In genomic region chrX:45208121-45208856, GRCh38 we compare ENCODE assay signal across 22 cellular contexts. TPM values are rescaled to one million over a fixed set of nuclear protein-coding genes. Genes with fewer than 3 reads are reported as not detected.
DNase-seq lines count a peak whose midpoint lies in the region; ATAC-seq and TF ChIP-seq lines count a peak whose summit lies in the region.
"Had no signal": no experiment of that assay in that cellular context is flagged by ENCODE, and none has a peak within 500 bp of the region (broad histone marks: within the 10 kb centered on the region; RNA-seq: fewer than 3 reads in every experiment).

No MANE protein-coding gene starts in this region.

- H3K9me2 ChIP-seq in HCT116 (ENCODE audit: insufficient read depth) = no peaks in the 10 kb centered on the region

- H3K4me3 ChIP-seq in AG04450 (ENCODE audit: low read depth, low read length) (no peak overlapping the region), HCT116 (replicated peaks in 1 of 2; ENCODE audit: low read depth in 1 of 2, low read length in 2 of 2) (no peak overlapping the region), fibroblast of mammary gland (ENCODE audit: control insufficient read depth, low read depth, low read length) (no peak overlapping the region)

- intact Hi-C loops in HCT116 (cut with micrococcal nuclease) = no loop called here

- no peak overlapping the region for H3K4me2 ChIP-seq in HCT116 (ENCODE audit: low read length)

- no peak for TF ChIP-seq POLR2A in HCT116 (IDR thresholded peaks at IDR 0.05; ENCODE audit: borderline replicate concordance, extremely low read depth, insufficient read depth, insufficient read length)

- H3K27ac ChIP-seq in AG04450 (ENCODE audit: low read depth, low read length) (no peak overlapping the region), HCT116 (ENCODE audit: low read depth, low read length) (no peak overlapping the region)

- H3K4me1 ChIP-seq in HCT116 (ENCODE audit: control insufficient read depth in 1 of 2, insufficient read depth in 2 of 2, low read length in 2 of 2) = no peaks in the 10 kb centered on the region

- TF ChIP-seq CTCF in AG04450 (IDR thresholded peaks at IDR 0.05; ENCODE audit: low read depth, low read length) (0 out of 2 replicates have a peak, but pooled peaks have one; percentile 8), HCT116 (IDR thresholded peaks at IDR 0.05 in 2 of 3, conservative IDR thresholded peaks at IDR 0.05 in 1 of 3; ENCODE audit: borderline replicate concordance in 1 of 3, insufficient read depth in 1 of 3, low read depth in 2 of 3, low read length in 2 of 3) (no peak), fibroblast of mammary gland (conservative IDR thresholded peaks at IDR 0.05; ENCODE audit: control insufficient read depth, insufficient read depth, low read depth, low read length) (no peak)

- ATAC-seq in HCT116 (no peak), GM21390 (IDR thresholded peaks at IDR 0.05; ENCODE audit: unreplicated experiment) (no peak), GM18868 (IDR thresholded peaks at IDR 0.05; ENCODE audit: unreplicated experiment) (no peak)
- ATAC-seq: HepG2, PC-3 had no signal

- H2AFZ ChIP-seq in HCT116 (ENCODE audit: low read depth, low read length, poor library complexity, severe bottlenecking) = no peak overlapping the region

- no peaks in the 10 kb centered on the region for H3K79me2 ChIP-seq in HCT116 (ENCODE audit: insufficient read depth, low read length)

- POLR2A ChIA-PET in AG04450 (lab: Yijun Ruan, JAX) (no interaction called here), HCT116 (lab: Charles Lee) (no interaction called here)

- CTCF ChIA-PET in AG04450 (lab: Charles Lee) = interaction anchor here (1.1 kb wide), 1 partner anchor 1200 kb away, joined by 3 read pairs; no protein-coding TSS in a partner anchor
- CTCF ChIA-PET in HCT116 (lab: Charles Lee) = no interaction called here

- H3K9me3 ChIP-seq in AG04450 (ENCODE audit: control insufficient read depth, insufficient read depth, low read length) (no peaks in the 10 kb centered on the region), HCT116 (ENCODE audit: control insufficient read depth in 1 of 2, insufficient read depth in 1 of 2, low read depth in 1 of 2, low read length in 2 of 2) (no peaks in the 10 kb centered on the region)

- H4K20me1 ChIP-seq in HCT116 (ENCODE audit: insufficient read depth) = no peaks in the 10 kb centered on the region

- DNase-seq in AG04450 (ENCODE audit: low read depth, low spot score) (no peak), HCT116 (ENCODE audit: low read depth, low spot score) (no peak), astrocyte of the hippocampus (ENCODE audit: low read depth, low spot score) (peak; percentile 9), fibroblast of mammary gland (ENCODE audit: low read depth) (peak; percentile 7), GF-D8 (lab: John Stamatoyannopoulos, UW) (no peak)
- no peak for DNase-seq in activated CD4-positive, CD25-positive, alpha-beta regulatory T cell treated with anti-CD3 and anti-CD28 coated beads, Interleukin-2, amount 50 U/mL, for 72 hours
- DNase-seq: 8988T; CD4-positive, alpha-beta memory T cell; DMS153; KG1; NCI-H1436; NCI-H1930; NCI-H345; NCI-H524 treated with DMSO at 0.1 percent for 48 hours; PC-3; RPMI8226; SHP77 treated with DMSO at 0.1 percent for 48 hours had no signal

- BruUV-seq in HCT116 (replicated peaks; lab: Mats Ljungman, UMichigan) = no TSS peak

- peak; percentile 13; the same call in 1 of the 2 replicates for TF ChIP-seq RAD21 in HCT116 (IDR thresholded peaks at IDR 0.05; ENCODE audit: low read depth)

- H3K36me3 ChIP-seq in HCT116 (ENCODE audit: control insufficient read depth in 1 of 2, insufficient read depth in 2 of 2, low read length in 2 of 2) = no peaks in the 10 kb centered on the region

- RAD21 ChIA-PET in HCT116 (lab: Charles Lee; ENCODE audit: low non-redundant PET in 1 of 2, low total read pairs in 2 of 2, uncharacterized antibody in 2 of 2, unreplicated experiment in 2 of 2) = no interaction called here

- H3K9ac ChIP-seq in HCT116 (ENCODE audit: low read length) = no peak overlapping the region

- H3K27me3 ChIP-seq in AG04450 (ENCODE audit: control insufficient read depth, insufficient read depth, low read length) (no peaks in the 10 kb centered on the region), HCT116 (ENCODE audit: insufficient read depth, low read length) (no peaks in the 10 kb centered on the region)

TF ChIP-seq in HCT116, 20 proteins besides CTCF, POLR2A, EP300 and RAD21:
- TF ChIP-seq EGR1 (IDR thresholded peaks at IDR 0.05; ENCODE audit: low read depth) = no peak
- no peak for TF ChIP-seq ZFX (IDR thresholded peaks at IDR 0.05)
- no peak for TF ChIP-seq CEBPB (IDR thresholded peaks at IDR 0.05; ENCODE audit: low read depth)
- no peak for TF ChIP-seq EZH2phosphoT487 (IDR thresholded peaks at IDR 0.05; ENCODE audit: borderline replicate concordance)
- no peak for TF ChIP-seq SIN3A (IDR thresholded peaks at IDR 0.05; ENCODE audit: low read depth)
- no peak for TF ChIP-seq JUND (IDR thresholded peaks at IDR 0.05)

RNA-seq across cellular contexts. Expression of gene DIPK2B, which starts 7.6 kb away (rescaled TPM):
- polyA plus RNA-seq in AG04450 (2011; rRNA removed) = not detected in 2 replicates
- polyA minus RNA-seq in AG04450 (2011; rRNA and poly(A)+ RNA removed) = not detected in 2 replicates
- total RNA-seq in HCT116 (2021; ENCODE audit: unreplicated experiment) = not detected
- polyA plus RNA-seq in HCT116 (2012) = not detected in 2 replicates
- total RNA-seq: CD4-positive, alpha-beta memory T cell; Daoy; HepG2 had no signal
- polyA plus RNA-seq: BJ; CD4-positive, alpha-beta memory T cell; HepG2 had no signal

Comparison
In these comparisons a context has a peak if more than half of its experiments do, and no peak if none do; other contexts are left out.
1. DNase-seq: peak in astrocyte of the hippocampus (single experiment) and fibroblast of mammary gland (single experiment); none in AG04450 (single experiment), HCT116 (single experiment), activated CD4-positive, CD25-positive, alpha-beta regulatory T cell treated with anti-CD3 and anti-CD28 coated beads, Interleukin-2, amount 50 U/mL, for 72 hours (single experiment) and GF-D8 (single experiment).